ENCODE assay signal across 8 cellular contexts in genomic region chr17:28718990-28719433, GRCh38. TPM values are rescaled to one million over a fixed set of nuclear protein-coding genes. Genes with fewer than 3 reads are reported as not detected.
DNase-seq lines count a peak whose midpoint lies in the region; ATAC-seq and TF ChIP-seq lines count a peak whose summit lies in the region.

No MANE protein-coding gene starts in this region.

- H3K27ac ChIP-seq in SJCRH30 = peak overlapping the region; percentile 89

- no peaks in the 10 kb centered on the region for H3K9me3 ChIP-seq in SJCRH30 (replicated peaks)
- no peaks in the 10 kb centered on the region for H3K9me3 ChIP-seq in skeletal muscle satellite cell (replicated peaks; ENCODE audit: low read length)

- H3K4me3 ChIP-seq in SJCRH30 (peak overlapping the region; percentile 96), fibroblast of the aortic adventitia (ENCODE audit: low read depth, low read length) (peak overlapping the region; percentile 99), skeletal muscle satellite cell (ENCODE audit: low read length) (peak overlapping the region; percentile 95)

- ATAC-seq in GM19452 (IDR thresholded peaks at IDR 0.05; ENCODE audit: unreplicated experiment) = peak; percentile 6
- no peak for ATAC-seq in GM18858 (IDR thresholded peaks at IDR 0.05; ENCODE audit: unreplicated experiment)

- no peaks in the 10 kb centered on the region for H3K27me3 ChIP-seq in SJCRH30
- no peaks in the 10 kb centered on the region for H3K27me3 ChIP-seq in skeletal muscle satellite cell (ENCODE audit: control insufficient read depth, insufficient read depth, low read length)

- no peak for DNase-seq in SJCRH30
- DNase-seq in fibroblast of the aortic adventitia (ENCODE audit: low read depth) = no peak
- no peak for DNase-seq in SW480 (ENCODE audit: low spot score)
- DNase-seq in effector CD4-positive, alpha-beta T cell = no peak
- no peak for DNase-seq in NCI-H2029 treated with DMSO at 0.1 percent for 48 hours (lab: John Stamatoyannopoulos, UW)

- peak overlapping the region; percentile 91 for H3K4me2 ChIP-seq in skeletal muscle satellite cell (ENCODE audit: low read length)

- TF ChIP-seq CTCF in fibroblast of the aortic adventitia (IDR thresholded peaks at IDR 0.05; ENCODE audit: insufficient read depth, low read length) = no peak

- H3K9ac ChIP-seq in skeletal muscle satellite cell (ENCODE audit: low read depth, low read length) = peak overlapping the region; percentile 97

- H3K36me3 ChIP-seq in SJCRH30 = peaks cover 57% of the 10 kb centered on the region
- H3K36me3 ChIP-seq in skeletal muscle satellite cell (ENCODE audit: insufficient read depth, low read length) = peaks cover 56% of the 10 kb centered on the region

- H3K4me1 ChIP-seq in SJCRH30 = peaks cover 16% of the 10 kb centered on the region
- peaks cover 54% of the 10 kb centered on the region for H3K4me1 ChIP-seq in skeletal muscle satellite cell (ENCODE audit: control insufficient read depth, insufficient read depth, low read length)

RNA-seq across cellular contexts. Expression of gene RPL23A, which starts 0.8 kb away (rescaled TPM):
- 1,716 and 1,788 TPM in 2 replicates for total RNA-seq in SJCRH30 (2014; rRNA removed; shearing (Covaris generic))
- 322 and 1,093 TPM in 2 replicates for total RNA-seq in fibroblast of the aortic adventitia (ENCODE audit: low replicate concordance)
- 584 and 827 TPM in 2 replicates for total RNA-seq in skeletal muscle satellite cell (2012; rRNA removed)

RNA-seq across cellular contexts. Expression of gene RAB34, which starts 1.3 kb away (rescaled TPM):
- total RNA-seq in SJCRH30 (2014; rRNA removed; shearing (Covaris generic)) = 191 and 201 TPM in 2 replicates
- total RNA-seq in fibroblast of the aortic adventitia (ENCODE audit: low replicate concordance) = 154 and 412 TPM in 2 replicates
- total RNA-seq in skeletal muscle satellite cell (2012; rRNA removed) = 158 and 177 TPM in 2 replicates

RNA-seq across cellular contexts. Expression of gene TLCD1, which starts 7.0 kb away (rescaled TPM):
- total RNA-seq in SJCRH30 (2014; rRNA removed; shearing (Covaris generic)) = 7.5 and 10.0 TPM in 2 replicates
- total RNA-seq in fibroblast of the aortic adventitia (ENCODE audit: low replicate concordance) = 7.8 TPM in 1 of 2 replicates, not detected in the other
- total RNA-seq in skeletal muscle satellite cell (2012; rRNA removed) = 5.6 and 6.8 TPM in 2 replicates

RNA-seq across cellular contexts. Expression of gene PROCA1, which starts 7.3 kb away (rescaled TPM):
- total RNA-seq in SJCRH30 (2014; rRNA removed; shearing (Covaris generic)) = 5.4 and 7.0 TPM in 2 replicates
- 0.49 and 1.5 TPM in 2 replicates for total RNA-seq in fibroblast of the aortic adventitia (ENCODE audit: low replicate concordance)
- 0.44 and 0.51 TPM in 2 replicates for total RNA-seq in skeletal muscle satellite cell (2012; rRNA removed)

RNA-seq across cellular contexts. Expression of gene NEK8, which starts 9.6 kb away (rescaled TPM):
- 1.7 and 2.6 TPM in 2 replicates for total RNA-seq in SJCRH30 (2014; rRNA removed; shearing (Covaris generic))
- total RNA-seq in fibroblast of the aortic adventitia (ENCODE audit: low replicate concordance) = 4.9 and 6.8 TPM in 2 replicates
- 1.5 and 2.0 TPM in 2 replicates for total RNA-seq in skeletal muscle satellite cell (2012; rRNA removed)
